30 cellular contexts compared by ENCODE assay signal in genomic region chr7:85407401-85407800, GRCh38.
"Had no signal": no experiment of that assay in that cellular context is flagged by ENCODE, and none has a peak within 500 bp of the region (broad histone marks: within the 10 kb centered on the region; RNA-seq: fewer than 3 reads in every experiment).

No MANE protein-coding gene starts in this region.

- ATAC-seq: naive thymus-derived CD8-positive, alpha-beta T cell; psoas muscle; right cardiac atrium; right lobe of liver; stimulated activated memory B cell treated with anti-CD40 and anti-IgM and Interleukin-4, amounts not matched to agents 10 μg/mL and 1 μg/mL and 100 μg/mL, for 72 hours; stimulated activated naive CD8-positive, alpha-beta T cell treated with anti-CD3 and anti-CD28 coated beads, Interleukin-15, amount 100 ng/mL, for 72 hours; stimulated activated naive CD8-positive, alpha-beta T cell treated with anti-CD3 and anti-CD28 coated beads, Interleukin-15, Interleukin-2, amounts not matched to agents 100 U/mL and 50 U/mL, for 24 hours had no signal

- H2AFZ ChIP-seq: neural progenitor cell, parathyroid adenoma had no signal

- H3K9ac ChIP-seq: neural progenitor cell, parathyroid adenoma had no signal

- H3K27me3 Mint-ChIP-seq: naive thymus-derived CD8-positive, alpha-beta T cell; progenitor cell of endocrine pancreas; stimulated activated memory B cell treated with anti-CD40 and anti-IgM and Interleukin-4, amounts not matched to agents 10 μg/mL and 1 μg/mL and 100 μg/mL, for 72 hours; stimulated activated naive CD8-positive, alpha-beta T cell treated with anti-CD3 and anti-CD28 coated beads, Interleukin-15, amount 100 ng/mL, for 72 hours had no signal

- H3K4me1 ChIP-seq: neural progenitor cell, parathyroid adenoma, psoas muscle, right lobe of liver, sigmoid colon, spleen, suprapubic skin, testis, tibial artery, transverse colon, upper lobe of left lung, vagina had no signal

- H3K9me3 Mint-ChIP-seq: neural progenitor cell; stimulated activated memory B cell treated with anti-CD40 and anti-IgM and Interleukin-4, amounts not matched to agents 10 μg/mL and 1 μg/mL and 100 μg/mL, for 72 hours; stimulated activated naive CD8-positive, alpha-beta T cell treated with anti-CD3 and anti-CD28 coated beads, Interleukin-15, amount 100 ng/mL, for 72 hours had no signal

- H3K4me3 ChIP-seq: neural progenitor cell, ovary, psoas muscle, right lobe of liver, sigmoid colon, spleen, suprapubic skin, testis, tibial artery, transverse colon, upper lobe of left lung, vagina had no signal

- H3K4me3 Mint-ChIP-seq: naive thymus-derived CD8-positive, alpha-beta T cell; nephron; neural progenitor cell; stimulated activated memory B cell treated with anti-CD40 and anti-IgM and Interleukin-4, amounts not matched to agents 10 μg/mL and 1 μg/mL and 100 μg/mL, for 72 hours; stimulated activated naive CD8-positive, alpha-beta T cell treated with anti-CD3 and anti-CD28 coated beads, Interleukin-15, amount 100 ng/mL, for 72 hours had no signal

- DNase-seq: naive thymus-derived CD8-positive, alpha-beta T cell; occipital lobe; ovary; posterior cingulate gyrus; psoas muscle; right cardiac atrium; right lobe of liver; sigmoid colon; small intestine; spleen; stimulated activated CD4-positive, alpha-beta T cell treated with anti-CD3 and anti-CD28 coated beads, Interleukin-12 subunit alpha, Interleukin-12 subunit beta, amount 100 ng/mL, for 4 hours; stimulated activated CD4-positive, alpha-beta T cell treated with anti-CD3 and anti-CD28 coated beads, Interleukin-1b, Interleukin-23, amount 100 ng/mL, for 48 hours; stimulated activated CD4-positive, alpha-beta T cell treated with anti-CD3 and anti-CD28 coated beads, Interleukin-4, amount 100 ng/mL, for 1 hour; stimulated activated CD4-positive, alpha-beta T cell treated with anti-CD3 and anti-CD28 coated beads, Interleukin-4, amount 100 ng/mL, for 4 hours; stimulated activated CD8-positive, alpha-beta memory T cell treated with anti-CD3 and anti-CD28 coated beads, Interleukin-4, amount 100 ng/mL, for 48 hours; stimulated activated naive CD4-positive, alpha-beta T cell; stimulated activated naive CD8-positive, alpha-beta T cell treated with anti-CD3 and anti-CD28 coated beads, Interleukin-15, amount 100 ng/mL, for 72 hours; stimulated activated naive CD8-positive, alpha-beta T cell treated with anti-CD3 and anti-CD28 coated beads, Interleukin-15, Interleukin-2, amounts not matched to agents 100 U/mL and 50 U/mL, for 24 hours; substantia nigra; testis; tibial artery; transverse colon; upper lobe of left lung had no signal

- H3K36me3 ChIP-seq: neural progenitor cell, ovary, right lobe of liver, sigmoid colon, spleen, suprapubic skin, tibial artery, transverse colon, upper lobe of left lung, vagina had no signal

- H3K27me3 ChIP-seq: neural progenitor cell, ovary, right lobe of liver, sigmoid colon, spleen, suprapubic skin, testis, tibial artery, transverse colon, upper lobe of left lung, vagina had no signal

- H3K36me3 Mint-ChIP-seq: naive thymus-derived CD8-positive, alpha-beta T cell; neural progenitor cell; stimulated activated memory B cell treated with anti-CD40 and anti-IgM and Interleukin-4, amounts not matched to agents 10 μg/mL and 1 μg/mL and 100 μg/mL, for 72 hours had no signal

- H3K4me2 ChIP-seq: neural progenitor cell had no signal

- H3K27ac ChIP-seq: neural progenitor cell, ovary, parathyroid adenoma, psoas muscle, right lobe of liver, sigmoid colon, spleen, suprapubic skin, testis, tibial artery, transverse colon, upper lobe of left lung, vagina had no signal

- H3K4me1 Mint-ChIP-seq: naive thymus-derived CD8-positive, alpha-beta T cell; neural progenitor cell; stimulated activated memory B cell treated with anti-CD40 and anti-IgM and Interleukin-4, amounts not matched to agents 10 μg/mL and 1 μg/mL and 100 μg/mL, for 72 hours; stimulated activated naive CD8-positive, alpha-beta T cell treated with anti-CD3 and anti-CD28 coated beads, Interleukin-15, amount 100 ng/mL, for 72 hours had no signal

- H3K79me2 ChIP-seq: parathyroid adenoma had no signal

- H3K27ac Mint-ChIP-seq: naive thymus-derived CD8-positive, alpha-beta T cell; neural progenitor cell; progenitor cell of endocrine pancreas; stimulated activated memory B cell treated with anti-CD40 and anti-IgM and Interleukin-4, amounts not matched to agents 10 μg/mL and 1 μg/mL and 100 μg/mL, for 72 hours; stimulated activated naive CD8-positive, alpha-beta T cell treated with anti-CD3 and anti-CD28 coated beads, Interleukin-15, amount 100 ng/mL, for 72 hours had no signal

- H3K9me3 ChIP-seq: ovary, psoas muscle, right lobe of liver, sigmoid colon, spleen, suprapubic skin, testis, tibial artery, transverse colon, upper lobe of left lung, vagina had no signal
